1 cellular context compared by ENCODE assay signal in genomic region chr15:89772933-89773583, GRCh38.
TF ChIP-seq lines count a peak whose summit lies in the region.

No MANE protein-coding gene starts in this region.

TF ChIP-seq in A549, 52 proteins besides CTCF, POLR2A, EP300 and RAD21 (continued from another document):
- TF ChIP-seq CEBPB (IDR thresholded peaks at IDR 0.05) (no peak), RCOR1 (IDR thresholded peaks at IDR 0.05; ENCODE audit: low read depth, low read length) (no peak), GATA3 (IDR thresholded peaks at IDR 0.05; ENCODE audit: borderline replicate concordance) (no peak), RNF2 (IDR thresholded peaks at IDR 0.05; ENCODE audit: borderline replicate concordance, low read depth) (no peak), PBX3 (IDR thresholded peaks at IDR 0.05) (no peak), KDM1A (IDR thresholded peaks at IDR 0.05; ENCODE audit: low read depth) (no peak), ZC3H11A (IDR thresholded peaks at IDR 0.05) (no peak), HDAC2 (IDR thresholded peaks at IDR 0.05) (no peak), E2F6 (IDR thresholded peaks at IDR 0.05; ENCODE audit: borderline replicate concordance, low read depth) (no peak), TP53 (CRISPR knock-in tag; IDR thresholded peaks at IDR 0.05) (no peak), BCL3 (IDR thresholded peaks at IDR 0.05) (no peak), ESRRA (IDR thresholded peaks at IDR 0.05; ENCODE audit: borderline replicate concordance, low read length) (no peak), FOSL2 (IDR thresholded peaks at IDR 0.05) (no peak), FOSL2 (CRISPR knock-in tag; IDR thresholded peaks at IDR 0.05) (no peak)
